14 cellular contexts compared by ENCODE assay signal in genomic region chr4:182245541-182246245, GRCh38. TPM values are rescaled to one million over a fixed set of nuclear protein-coding genes. Genes with fewer than 3 reads are reported as not detected.
DNase-seq lines count a peak whose midpoint lies in the region; ATAC-seq and TF ChIP-seq lines count a peak whose summit lies in the region.
"Had no signal": no experiment of that assay in that cellular context is flagged by ENCODE, and none has a peak within 500 bp of the region (broad histone marks: within the 10 kb centered on the region; RNA-seq: fewer than 3 reads in every experiment).

No MANE protein-coding gene starts in this region.

- no peaks in the 10 kb centered on the region for H3K27me3 ChIP-seq in heart right ventricle

- peaks cover 16% of the 10 kb centered on the region for H3K36me3 Mint-ChIP-seq in WTC11
- H3K36me3 Mint-ChIP-seq: memory B cell had no signal

- H3K4me1 ChIP-seq in heart right ventricle = peaks cover 0 to 9% (median 0%) of the 10 kb centered on the region in 9 donors

- CTCF ChIA-PET in WTC11 (lab: Charles Lee) = no interaction called here

- POLR2A ChIA-PET in WTC11 (lab: Charles Lee) = no interaction called here

- TF ChIP-seq CTCF in WTC11 (IDR thresholded peaks at IDR 0.05) (no peak), heart right ventricle (IDR thresholded peaks at IDR 0.05) (peak in 1 of 9 donors; percentile 14)

- peak; percentile 33 for ATAC-seq in WTC11
- peak in 5 of 8 donors; percentile 48 to 86 (median 69) for ATAC-seq in heart right ventricle
- ATAC-seq in SK-N-SH treated with all-trans-retinoic acid at 6 μM for 48 hours = no peak
- ATAC-seq: A549 had no signal

- H3K4me1 Mint-ChIP-seq in WTC11 = peaks cover 35% of the 10 kb centered on the region
- H3K4me1 Mint-ChIP-seq: memory B cell had no signal

- H3K27ac Mint-ChIP-seq in WTC11 = peak overlapping the region; percentile 16
- H3K27ac Mint-ChIP-seq: memory B cell had no signal

- H3K9me3 Mint-ChIP-seq in WTC11 = peaks cover 15% of the 10 kb centered on the region

- H3K4me3 ChIP-seq in heart right ventricle = peak overlapping the region in 7 of 10 donors; percentile 13 to 38 (median 27)
- H3K4me3 ChIP-seq: A549 had no signal

- H3K4me3 Mint-ChIP-seq in WTC11 = no peak overlapping the region
- H3K4me3 Mint-ChIP-seq: memory B cell had no signal

- H3K27ac ChIP-seq in heart right ventricle = no peak overlapping the region

- intact Hi-C loops in heart right ventricle (cut with DNase I) = no loop called here

- DNase-seq in NCI-H748 (lab: John Stamatoyannopoulos, UW; ENCODE audit: unreplicated experiment) = peak; percentile 23
- no peak for DNase-seq in NCI-H748 treated with DMSO at 0.1 percent for 48 hours (lab: John Stamatoyannopoulos, UW)
- no peak for DNase-seq in WTC11 (ENCODE audit: low spot score)
- no peak for DNase-seq in heart right ventricle
- peak; percentile 13 for DNase-seq in stromal cell of bone marrow (ENCODE audit: low read depth)
- DNase-seq in epidermal melanocyte (ENCODE audit: insufficient read length, low spot score) = no peak
- DNase-seq in GM19240 (ENCODE audit: insufficient read length, low spot score) = no peak
- DNase-seq: activated CD8-positive, alpha-beta memory T cell treated with anti-CD3 and anti-CD28 coated beads for 24 hours; DMS 273 treated with DMSO at 0.1 percent for 48 hours; NCI-H1048; NCI-H526 had no signal

- H3K36me3 ChIP-seq in heart right ventricle = no peaks in the 10 kb centered on the region

- no peaks in the 10 kb centered on the region for H3K27me3 Mint-ChIP-seq in WTC11 (ENCODE audit: low read depth)
- H3K27me3 Mint-ChIP-seq: memory B cell had no signal

- WGBS in heart right ventricle, 2 donors = 33 to 34% methylated on average over 10 of the region's 10 CpGs

- H3K9me3 ChIP-seq in heart right ventricle = peaks cover 0 to 10% (median 0%) of the 10 kb centered on the region in 11 donors
- H3K9me3 ChIP-seq: A549 had no signal

TF ChIP-seq in WTC11, 78 proteins besides CTCF, POLR2A, EP300 and RAD21:
- TF ChIP-seq ZNF121 (CRISPR knock-in tag; IDR thresholded peaks at IDR 0.05) = no peak

TF ChIP-seq in SK-N-SH treated with all-trans-retinoic acid at 6 μM for 48 hours, 23 proteins besides CTCF, POLR2A, EP300 and RAD21:
- TF ChIP-seq ZNF8 (CRISPR knock-in tag; IDR thresholded peaks at IDR 0.05) = no peak
- TF ChIP-seq TSHZ2 (CRISPR knock-in tag; IDR thresholded peaks at IDR 0.05) = no peak
- no peak for TF ChIP-seq ZFP3 (CRISPR knock-in tag; IDR thresholded peaks at IDR 0.05)
- TF ChIP-seq CREB5 (CRISPR knock-in tag; IDR thresholded peaks at IDR 0.05; ENCODE audit: low read depth) = no peak
- TF ChIP-seq CSRNP3 (CRISPR knock-in tag; IDR thresholded peaks at IDR 0.05) = no peak
- TF ChIP-seq TOX (CRISPR knock-in tag; IDR thresholded peaks at IDR 0.05; ENCODE audit: borderline replicate concordance) = no peak
- no peak for TF ChIP-seq ISL1 (CRISPR knock-in tag; IDR thresholded peaks at IDR 0.05)
- TF ChIP-seq OSR1 (CRISPR knock-in tag; IDR thresholded peaks at IDR 0.05) = no peak
- no peak for TF ChIP-seq TCF4 (CRISPR knock-in tag; IDR thresholded peaks at IDR 0.05; ENCODE audit: borderline replicate concordance)
- TF ChIP-seq PATZ1 (CRISPR knock-in tag; IDR thresholded peaks at IDR 0.05; ENCODE audit: borderline replicate concordance) = no peak
- no peak for TF ChIP-seq BACH2 (CRISPR knock-in tag; IDR thresholded peaks at IDR 0.05; ENCODE audit: borderline replicate concordance)
- TF ChIP-seq RARB (CRISPR knock-in tag; IDR thresholded peaks at IDR 0.05) = no peak
- no peak for TF ChIP-seq ESRRG (CRISPR knock-in tag; IDR thresholded peaks at IDR 0.05)
- TF ChIP-seq PPARA (CRISPR knock-in tag; IDR thresholded peaks at IDR 0.05; ENCODE audit: borderline replicate concordance) = no peak
- no peak for TF ChIP-seq ZFP30 (CRISPR knock-in tag; IDR thresholded peaks at IDR 0.05)
- no peak for TF ChIP-seq ZNF70 (CRISPR knock-in tag; IDR thresholded peaks at IDR 0.05)
- no peak for TF ChIP-seq ZNF565 (CRISPR knock-in tag; conservative IDR thresholded peaks at IDR 0.05; ENCODE audit: low read depth)
- no peak for TF ChIP-seq ARNTL (CRISPR knock-in tag; IDR thresholded peaks at IDR 0.05; ENCODE audit: borderline replicate concordance, low read depth)
- no peak for TF ChIP-seq GLIS3 (CRISPR knock-in tag; IDR thresholded peaks at IDR 0.05)

RNA-seq across cellular contexts. Expression of gene TENM3, which starts 2.5 kb away (rescaled TPM):
- total RNA-seq in WTC11 (2021) (58.1 to 71.0 TPM (median 59.7 TPM) in 3 replicates), heart right ventricle (1 to 10 TPM; 1.5 to 6.6 (median 4.0) TPM)
- polyA plus RNA-seq in heart right ventricle = under 1 TPM; 0.20 to 0.73 TPM

Comparison
In these comparisons a context has a peak if more than half of its experiments do, and no peak if none do; other contexts are left out.
1. DNase-seq: peak in NCI-H748 (single experiment) and stromal cell of bone marrow (single experiment); none in NCI-H748 treated with DMSO at 0.1 percent for 48 hours (single experiment), WTC11 (single experiment), heart right ventricle (0 of 2), epidermal melanocyte (single experiment) and GM19240 (single experiment).